ENCODE assay signal across 8 cellular contexts in genomic region chr17:33487187-33487586, GRCh38.
"Had no signal": no experiment of that assay in that cellular context is flagged by ENCODE, and none has a peak within 500 bp of the region (broad histone marks: within the 10 kb centered on the region; RNA-seq: fewer than 3 reads in every experiment).

No MANE protein-coding gene starts in this region.

- DNase-seq: GDM1, GF-D8 had no signal

- ATAC-seq: GM12878 had no signal

- H3K4me3 ChIP-seq: GM12878 had no signal

- FAIRE-seq: G401.6, GM12878, GM12891, GM12892, GM18507, GM19239 had no signal
